ENCODE assay signal across 24 cellular contexts in genomic region chr13:65917731-65918130, GRCh38.
DNase-seq lines count a peak whose midpoint lies in the region; FAIRE-seq lines count a peak whose summit lies in the region.
"Had no signal": no experiment of that assay in that cellular context is flagged by ENCODE, and none has a peak within 500 bp of the region (broad histone marks: within the 10 kb centered on the region; RNA-seq: fewer than 3 reads in every experiment).

No MANE protein-coding gene starts in this region.

- no peak overlapping the region for H3K18ac ChIP-seq in neuronal stem cell (ENCODE audit: low read length)

- no peak overlapping the region for H2BK12ac ChIP-seq in neuronal stem cell (ENCODE audit: low read length)

- no peak overlapping the region for H3K4ac ChIP-seq in neuronal stem cell (ENCODE audit: low read length)

- H3K79me1 ChIP-seq in neuronal stem cell (ENCODE audit: low read depth, low read length) = no peaks in the 10 kb centered on the region

- H2BK120ac ChIP-seq in neuronal stem cell (ENCODE audit: low read depth, low read length) = no peak overlapping the region

- peak; percentile 17 for DNase-seq in AG20443 (ENCODE audit: low spot score)
- peak; percentile 58 for DNase-seq in NCI-H69 (lab: John Stamatoyannopoulos, UW)
- peak; percentile 46 for DNase-seq in fibroblast of gingiva (ENCODE audit: low read depth)
- DNase-seq in RCC 7860 (ENCODE audit: low spot score) = no peak
- no peak for DNase-seq in dermis blood vessel endothelial cell
- DNase-seq in activated T-helper 1 cell treated with anti-CD3 and anti-CD28 coated beads, Interleukin-12 subunit alpha, Interleukin-12 subunit beta, Interleukin-2, Interleukin-4 antibody, amounts not matched to agents 30 ng/mL and 10 ng/mL and 1 ng/mL, durations not matched to agents 14 hours and 24 hours and 36 hours (ENCODE audit: low spot score) = no peak
- DNase-seq in neuronal stem cell (ENCODE audit: low spot score) = no peak
- DNase-seq: C1 segment of cervical spinal cord; CD4-positive, alpha-beta memory T cell; DMS53; GOT3; IMR-90; KG1; MG63; NCI-H1105 treated with DMSO at 0.1 percent for 48 hours; NCI-H146; NCI-H1930; NCI-H2107; NCI-H2227 treated with DMSO at 0.1 percent for 48 hours; NCI-H526 treated with DMSO at 0.1 percent for 48 hours; SHP77 treated with DMSO at 0.1 percent for 48 hours; SW 1271 had no signal

- no peaks in the 10 kb centered on the region for H3K27me3 ChIP-seq in neuronal stem cell (ENCODE audit: control insufficient read depth in 3 of 3, insufficient read depth in 3 of 3, low read depth in 1 of 3, low read length in 3 of 3)
- H3K27me3 ChIP-seq: MG63 had no signal

- H2AFZ ChIP-seq in neuronal stem cell (ENCODE audit: low read length) = no peak overlapping the region

- H3K9ac ChIP-seq in neuronal stem cell (ENCODE audit: low read depth, low read length, poor library complexity) = no peak overlapping the region

- H3K4me2 ChIP-seq in neuronal stem cell (ENCODE audit: insufficient read depth, low read length, poor library complexity, severe bottlenecking) = no peak overlapping the region

- no CpG with 5 or more reads among the region's 3 CpGs for WGBS in neuronal stem cell (ENCODE audit: extremely low coverage in 2 of 2, insufficient read length in 2 of 2, insufficient replicate concordance in 1 of 2), 2 donors

- intact Hi-C loops in activated T-helper 1 cell treated with anti-CD3 and anti-CD28 coated beads, Interleukin-12 subunit alpha, Interleukin-12 subunit beta, Interleukin-2, Interleukin-4 antibody, amounts not matched to agents 30 ng/mL and 10 ng/mL and 1 ng/mL, durations not matched to agents 14 hours and 24 hours and 36 hours (cut with micrococcal nuclease) = no loop called here

- no peak overlapping the region for H3K4me3 Mint-ChIP-seq in activated T-helper 1 cell treated with anti-CD3 and anti-CD28 coated beads, Interleukin-12 subunit alpha, Interleukin-12 subunit beta, Interleukin-2, Interleukin-4 antibody, amounts not matched to agents 30 ng/mL and 10 ng/mL and 1 ng/mL, durations not matched to agents 14 hours and 24 hours and 36 hours
- H3K4me3 Mint-ChIP-seq: CD4-positive, alpha-beta memory T cell had no signal

- H3K4me1 ChIP-seq in neuronal stem cell (ENCODE audit: control insufficient read depth in 2 of 2, insufficient read depth in 1 of 2, low read depth in 1 of 2, low read length in 2 of 2) = no peaks in the 10 kb centered on the region
- H3K4me1 ChIP-seq: HAP-1 had no signal

- H3K4me1 Mint-ChIP-seq in activated T-helper 1 cell treated with anti-CD3 and anti-CD28 coated beads, Interleukin-12 subunit alpha, Interleukin-12 subunit beta, Interleukin-2, Interleukin-4 antibody, amounts not matched to agents 30 ng/mL and 10 ng/mL and 1 ng/mL, durations not matched to agents 14 hours and 24 hours and 36 hours (ENCODE audit: low read depth) = no peaks in the 10 kb centered on the region
- H3K4me1 Mint-ChIP-seq: CD4-positive, alpha-beta memory T cell had no signal

- no peak for FAIRE-seq in RCC 7860 (lab: Jason Lieb, UNC)
- FAIRE-seq: G401.6 had no signal

- H2BK5ac ChIP-seq in neuronal stem cell (ENCODE audit: low read length) = no peak overlapping the region

- no peaks in the 10 kb centered on the region for H3K9me3 Mint-ChIP-seq in activated T-helper 1 cell treated with anti-CD3 and anti-CD28 coated beads, Interleukin-12 subunit alpha, Interleukin-12 subunit beta, Interleukin-2, Interleukin-4 antibody, amounts not matched to agents 30 ng/mL and 10 ng/mL and 1 ng/mL, durations not matched to agents 14 hours and 24 hours and 36 hours

- H3K36me3 ChIP-seq in neuronal stem cell (replicated peaks in 1 of 2; ENCODE audit: control insufficient read depth in 2 of 2, insufficient read depth in 2 of 2, low read length in 2 of 2) = no peaks in the 10 kb centered on the region
- H3K36me3 ChIP-seq: HAP-1, MG63 had no signal

- H4K8ac ChIP-seq in neuronal stem cell (ENCODE audit: low read depth, low read length) = no peak overlapping the region

- H3K14ac ChIP-seq in neuronal stem cell (ENCODE audit: low read length) = no peak overlapping the region

- no peak overlapping the region for H3K4me3 ChIP-seq in neuronal stem cell (ENCODE audit: low read length in 2 of 2)
- H3K4me3 ChIP-seq: HAP-1, MG63 had no signal

- H2BK15ac ChIP-seq in neuronal stem cell (ENCODE audit: low read length) = no peak overlapping the region

- no peak overlapping the region for H3K23ac ChIP-seq in neuronal stem cell (ENCODE audit: low read depth, low read length, poor library complexity)

- no peaks in the 10 kb centered on the region for H3K27me3 Mint-ChIP-seq in activated T-helper 1 cell treated with anti-CD3 and anti-CD28 coated beads, Interleukin-12 subunit alpha, Interleukin-12 subunit beta, Interleukin-2, Interleukin-4 antibody, amounts not matched to agents 30 ng/mL and 10 ng/mL and 1 ng/mL, durations not matched to agents 14 hours and 24 hours and 36 hours (ENCODE audit: insufficient read depth)
- H3K27me3 Mint-ChIP-seq: CD4-positive, alpha-beta memory T cell had no signal

- H4K91ac ChIP-seq in neuronal stem cell (ENCODE audit: low read depth, low read length, poor library complexity) = no peak overlapping the region

- no peak overlapping the region for H2AK5ac ChIP-seq in neuronal stem cell (ENCODE audit: low read depth, low read length)

- H3K36me3 Mint-ChIP-seq in activated T-helper 1 cell treated with anti-CD3 and anti-CD28 coated beads, Interleukin-12 subunit alpha, Interleukin-12 subunit beta, Interleukin-2, Interleukin-4 antibody, amounts not matched to agents 30 ng/mL and 10 ng/mL and 1 ng/mL, durations not matched to agents 14 hours and 24 hours and 36 hours (ENCODE audit: low read depth) = no peaks in the 10 kb centered on the region
- H3K36me3 Mint-ChIP-seq: CD4-positive, alpha-beta memory T cell had no signal

- H3K9me3 ChIP-seq in neuronal stem cell (replicated peaks in 1 of 2; ENCODE audit: control insufficient read depth in 2 of 2, insufficient read depth in 1 of 2, low read depth in 1 of 2, low read length in 2 of 2) = no peaks in the 10 kb centered on the region
- H3K9me3 ChIP-seq: HAP-1, MG63 had no signal

- H3K27ac ChIP-seq in neuronal stem cell (replicated peaks; ENCODE audit: low read length) = no peak overlapping the region

- no peak overlapping the region for H3K27ac Mint-ChIP-seq in activated T-helper 1 cell treated with anti-CD3 and anti-CD28 coated beads, Interleukin-12 subunit alpha, Interleukin-12 subunit beta, Interleukin-2, Interleukin-4 antibody, amounts not matched to agents 30 ng/mL and 10 ng/mL and 1 ng/mL, durations not matched to agents 14 hours and 24 hours and 36 hours
- H3K27ac Mint-ChIP-seq: CD4-positive, alpha-beta memory T cell had no signal

Comparison
In these comparisons a context has a peak if more than half of its experiments do, and no peak if none do; other contexts are left out.
1. DNase-seq: peak in AG20443 (single experiment), NCI-H69 (single experiment) and fibroblast of gingiva (single experiment); none in RCC 7860 (single experiment), dermis blood vessel endothelial cell (single experiment), activated T-helper 1 cell treated with anti-CD3 and anti-CD28 coated beads, Interleukin-12 subunit alpha, Interleukin-12 subunit beta, Interleukin-2, Interleukin-4 antibody, amounts not matched to agents 30 ng/mL and 10 ng/mL and 1 ng/mL, durations not matched to agents 14 hours and 24 hours and 36 hours (single experiment) and neuronal stem cell (single experiment).